9 cellular contexts compared by ENCODE assay signal in genomic region chr20:382291-383115, GRCh38. TPM values are rescaled to one million over a fixed set of nuclear protein-coding genes. Genes with fewer than 3 reads are reported as not detected.
A peak's percentile ranks its signal among the peaks of the same experiment; 100 is the strongest.
DNase-seq lines count a peak whose midpoint lies in the region; ATAC-seq and TF ChIP-seq lines count a peak whose summit lies in the region.
"Had no signal": no experiment of that assay in that cellular context is flagged by ENCODE, and none has a peak within 500 bp of the region (broad histone marks: within the 10 kb centered on the region; RNA-seq: fewer than 3 reads in every experiment).

No MANE protein-coding gene starts in this region.

- no peaks in the 10 kb centered on the region for H3K36me3 ChIP-seq in stomach
- no peaks in the 10 kb centered on the region for H3K36me3 ChIP-seq in ovary
- H3K36me3 ChIP-seq: cardiac muscle cell had no signal

- peaks cover 13% of the 10 kb centered on the region for H3K4me1 Mint-ChIP-seq in activated CD4-positive, alpha-beta memory T cell treated with anti-CD3 and anti-CD28 coated beads for 36 hours (ENCODE audit: low read depth)

- H3K9me3 ChIP-seq in stomach (no peaks in the 10 kb centered on the region), ovary (no peaks in the 10 kb centered on the region)

- H3K36me3 Mint-ChIP-seq in activated CD4-positive, alpha-beta memory T cell treated with anti-CD3 and anti-CD28 coated beads for 36 hours = peaks cover 13% of the 10 kb centered on the region

- peaks cover 0 to 8% (median 0%) of the 10 kb centered on the region in 3 donors for H3K27me3 ChIP-seq in stomach
- H3K27me3 ChIP-seq in ovary = no peaks in the 10 kb centered on the region

- peak overlapping the region; percentile 99 for H3K27ac ChIP-seq in 22Rv1
- peak overlapping the region in 2 of 5 donors; percentile 82 to 83 for H3K27ac ChIP-seq in stomach
- no peak overlapping the region for H3K27ac ChIP-seq in ovary
- H3K27ac ChIP-seq: cardiac muscle cell had no signal

- no peaks in the 10 kb centered on the region for H3K9me3 Mint-ChIP-seq in activated CD4-positive, alpha-beta memory T cell treated with anti-CD3 and anti-CD28 coated beads for 36 hours

- intact Hi-C loops in activated CD4-positive, alpha-beta memory T cell treated with anti-CD3 and anti-CD28 coated beads for 36 hours (cut with micrococcal nuclease) = loop anchor here (1.0 to 5.0 kb wide), 3 partner anchors 26 to 50 kb away; partner anchors contain the start of gene RBCK1
- intact Hi-C loops in left ventricle myocardium superior (cut with micrococcal nuclease) (no loop called here), stomach (cut with DNase I; ENCODE audit: low total_unique reads) (no loop called here), ovary (cut with DNase I) (no loop called here)

- no peaks in the 10 kb centered on the region for H3K27me3 Mint-ChIP-seq in activated CD4-positive, alpha-beta memory T cell treated with anti-CD3 and anti-CD28 coated beads for 36 hours

- TF ChIP-seq POLR2A in stomach (IDR thresholded peaks at IDR 0.05) = no peak
- no peak for TF ChIP-seq POLR2A in ovary (IDR thresholded peaks at IDR 0.05)

- H3K4me1 ChIP-seq in stomach (peaks cover 10 to 23% (median 17%) of the 10 kb centered on the region in 4 donors), ovary (ENCODE audit: insufficient read depth) (peaks cover 7% of the 10 kb centered on the region)

- no peak for TF ChIP-seq CTCF in 22Rv1 (IDR thresholded peaks at IDR 0.05)
- TF ChIP-seq CTCF in stomach (IDR thresholded peaks at IDR 0.05) = no peak
- TF ChIP-seq CTCF in ovary (IDR thresholded peaks at IDR 0.05) = no peak

- CTCF ChIA-PET in activated CD4-positive, alpha-beta memory T cell treated with anti-CD3 and anti-CD28 coated beads for 36 hours (lab: Charles Lee) = interaction anchor here (1.4 kb wide), 1 partner anchor 28 kb away, joined by 7 read pairs; no protein-coding TSS in a partner anchor

- 65 to 72% (median 70%) methylated on average over 8 of the region's 8 CpGs for WGBS in stomach, 5 donors
- WGBS in ovary, 3 donors = 65 to 82% (median 70%) methylated on average over 8 of the region's 8 CpGs

- no peak for DNase-seq in activated CD4-positive, alpha-beta memory T cell treated with anti-CD3 and anti-CD28 coated beads for 36 hours
- DNase-seq in left ventricle myocardium superior = no peak
- no peak for DNase-seq in stomach
- DNase-seq in EL = no peak
- DNase-seq in stimulated activated CD4-positive, alpha-beta T cell treated with anti-CD3 and anti-CD28 coated beads, Interleukin-12 subunit alpha, Interleukin-12 subunit beta, amount 100 ng/mL, for 4 hours = no peak
- DNase-seq in ovary = no peak

- peak overlapping the region; percentile 84 for H3K27ac Mint-ChIP-seq in activated CD4-positive, alpha-beta memory T cell treated with anti-CD3 and anti-CD28 coated beads for 36 hours

- H3K4me3 Mint-ChIP-seq in activated CD4-positive, alpha-beta memory T cell treated with anti-CD3 and anti-CD28 coated beads for 36 hours = peak overlapping the region; percentile 76

- TF ChIP-seq EP300 in stomach (IDR thresholded peaks at IDR 0.05) (no peak), ovary (IDR thresholded peaks at IDR 0.05) (no peak)

- POLR2A ChIA-PET in activated CD4-positive, alpha-beta memory T cell treated with anti-CD3 and anti-CD28 coated beads for 36 hours (lab: Charles Lee) = interaction anchor here (1.0 to 1.6 kb wide), 3 partner anchors 18 to 63 kb away, joined by 3 to 6 read pairs (median 4); no protein-coding TSS in a partner anchor

- peak overlapping the region; percentile 59 to 82 (median 74) for H3K4me3 ChIP-seq in stomach
- no peak overlapping the region for H3K4me3 ChIP-seq in ovary

- ATAC-seq in GM21786 (IDR thresholded peaks at IDR 0.05; ENCODE audit: unreplicated experiment) = peak; percentile 10
- peak; percentile 22 for ATAC-seq in left ventricle myocardium superior

RNA-seq across cellular contexts. Expression of gene TRIB3, which starts 1.9 kb away (rescaled TPM):
- 10 to 100 TPM; 42.6 to 43.5 TPM for total RNA-seq in activated CD4-positive, alpha-beta memory T cell treated with anti-CD3 and anti-CD28 coated beads for 36 hours
- total RNA-seq in left ventricle myocardium superior (0.40 TPM), stomach (10 to 100 TPM in 2 of 5 donors, 1 to 10 TPM in 3; 1.7 to 17.7 (median 3.6) TPM), ovary (10 to 100 TPM in 1 of 7 donors, 1 to 10 TPM in 6; 1.5 to 55.1 (median 4.9) TPM)
- polyA plus RNA-seq in stomach (10 to 100 TPM in 2 of 3 donors, 1 to 10 TPM in 1; 8.7 to 15.8 (median 12.6) TPM), ovary (1 to 10 TPM; 2.3 to 2.7 TPM)

RNA-seq across cellular contexts. Expression of gene RBCK1, which starts 25.6 kb away (rescaled TPM):
- total RNA-seq in activated CD4-positive, alpha-beta memory T cell treated with anti-CD3 and anti-CD28 coated beads for 36 hours = 100 to 1,000 TPM; 137 to 139 TPM
- total RNA-seq in left ventricle myocardium superior (44.8 TPM), stomach (100 to 1,000 TPM in 3 of 5 donors, 10 to 100 TPM in 2; 30.7 to 211 (median 161) TPM), ovary (10 to 100 TPM; 56.5 to 86.9 (median 76.6) TPM)
- polyA plus RNA-seq in stomach (100 to 1,000 TPM in 1 of 3 donors, 10 to 100 TPM in 2; 69.0 to 115 (median 81.1) TPM), ovary (10 to 100 TPM; 53.5 to 85.2 TPM)

RNA-seq across cellular contexts. Expression of gene NRSN2, which starts 35.6 kb away (rescaled TPM):
- total RNA-seq in activated CD4-positive, alpha-beta memory T cell treated with anti-CD3 and anti-CD28 coated beads for 36 hours = 1 to 10 TPM; 9.5 to 9.7 TPM
- total RNA-seq in left ventricle myocardium superior = 17.4 TPM
- 10 to 100 TPM in 4 of 5 donors, under 1 TPM in 1; 0.89 to 36.5 (median 15.2) TPM for total RNA-seq in stomach
- 10 to 100 TPM in 2 of 3 donors, 1 to 10 TPM in 1; 9.8 to 21.0 (median 20.2) TPM for polyA plus RNA-seq in stomach
- total RNA-seq in ovary = 10 to 100 TPM; 20.5 to 77.9 (median 43.8) TPM
- polyA plus RNA-seq in ovary = 10 to 100 TPM; 32.4 to 36.7 TPM

RNA-seq across cellular contexts. Expression of gene SOX12, which starts 57.2 kb away (rescaled TPM):
- 1 to 10 TPM; 4.4 to 4.7 TPM for total RNA-seq in activated CD4-positive, alpha-beta memory T cell treated with anti-CD3 and anti-CD28 coated beads for 36 hours
- total RNA-seq in left ventricle myocardium superior = 18.3 TPM
- total RNA-seq in stomach = 10 to 100 TPM in 2 of 5 donors, 1 to 10 TPM in 3; 1.5 to 20.3 (median 5.4) TPM
- 1 to 10 TPM; 1.7 to 2.8 (median 2.6) TPM for polyA plus RNA-seq in stomach
- total RNA-seq in ovary = 10 to 100 TPM in 5 of 7 donors, 1 to 10 TPM in 2; 4.8 to 34.1 (median 25.7) TPM
- 1 to 10 TPM; 4.1 to 8.7 TPM for polyA plus RNA-seq in ovary
